ENCODE assay signal across 8 cellular contexts in the genomic region with DNA sequence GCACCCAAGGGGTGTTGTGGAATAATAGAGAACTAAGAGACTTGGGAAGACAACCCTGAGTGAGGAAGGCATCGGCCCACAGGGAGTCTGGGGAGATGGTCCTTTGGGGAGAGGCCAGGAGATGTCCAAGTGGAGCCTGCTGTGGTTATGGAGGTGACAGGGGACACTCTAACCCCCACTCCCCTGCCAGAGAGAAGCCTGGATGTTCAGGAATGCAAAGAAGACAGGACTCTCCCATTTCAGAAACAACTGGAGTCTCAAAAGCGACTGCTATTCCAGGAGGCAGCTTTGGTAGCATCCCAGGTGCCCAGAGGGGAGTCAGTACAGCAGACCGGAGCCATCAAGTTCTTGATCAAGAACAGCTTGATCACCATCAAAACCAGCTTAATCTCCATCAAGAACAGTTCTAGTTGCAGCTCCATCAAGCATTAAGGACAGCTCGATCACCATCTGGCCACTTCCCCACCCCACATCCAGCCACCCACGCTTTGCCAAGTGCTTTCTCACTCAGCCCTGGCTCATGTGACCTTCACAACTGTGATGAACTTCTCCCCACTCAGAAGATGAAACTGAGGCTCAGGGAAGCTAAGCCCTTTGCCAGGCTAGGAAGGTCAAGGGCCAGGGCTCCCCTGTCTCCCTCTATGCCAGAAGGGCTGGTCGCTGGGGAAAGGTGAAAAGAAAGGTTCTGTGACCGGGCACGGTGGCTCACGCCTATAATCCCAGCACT. TPM values are rescaled to one million over a fixed set of nuclear protein-coding genes. Genes with fewer than 3 reads are reported as not detected.
A peak's percentile ranks its signal among the peaks of the same experiment; 100 is the strongest.
DNase-seq lines count a peak whose midpoint lies in the region; TF ChIP-seq lines count a peak whose summit lies in the region.

No MANE protein-coding gene starts in this region.

- H3K36me3 ChIP-seq in CD4-positive, alpha-beta memory T cell (ENCODE audit: insufficient read depth, low read length), result peaks cover 37% of the 10 kb centered on the region
- H3K36me3 ChIP-seq in KOPT-K1 (ENCODE audit: insufficient read depth, low read length), result no peaks in the 10 kb centered on the region
- H3K36me3 ChIP-seq in neutrophil, result peaks cover 19% of the 10 kb centered on the region
- no peaks in the 10 kb centered on the region for H3K36me3 ChIP-seq in ascending aorta

- no peaks in the 10 kb centered on the region for H3K9me3 ChIP-seq in CD4-positive, alpha-beta memory T cell (ENCODE audit: control insufficient read depth in 1 of 2, low read length in 2 of 2)
- H3K9me3 ChIP-seq in KOPT-K1 (ENCODE audit: insufficient read depth, low read length, poor library complexity, severe bottlenecking), result no peaks in the 10 kb centered on the region
- no peaks in the 10 kb centered on the region for H3K9me3 ChIP-seq in neutrophil
- no peaks in the 10 kb centered on the region for H3K9me3 ChIP-seq in ascending aorta

- H3K4me1 Mint-ChIP-seq in CD4-positive, alpha-beta memory T cell, result peaks cover 48 to 93% (median 67%) of the 10 kb centered on the region in 4 donors
- H3K4me1 Mint-ChIP-seq in activated naive CD8-positive, alpha-beta T cell treated with anti-CD3 and anti-CD28 coated beads for 36 hours, result peaks cover 58% of the 10 kb centered on the region

- H3K36me3 Mint-ChIP-seq in CD4-positive, alpha-beta memory T cell, result peaks cover 49 to 52% of the 10 kb centered on the region in 2 donors
- peaks cover 33% of the 10 kb centered on the region for H3K36me3 Mint-ChIP-seq in activated naive CD8-positive, alpha-beta T cell treated with anti-CD3 and anti-CD28 coated beads for 36 hours

- no peaks in the 10 kb centered on the region for H3K27me3 Mint-ChIP-seq in CD4-positive, alpha-beta memory T cell
- H3K27me3 Mint-ChIP-seq in activated naive CD8-positive, alpha-beta T cell treated with anti-CD3 and anti-CD28 coated beads for 36 hours, result no peaks in the 10 kb centered on the region

- CTCF ChIA-PET in CD4-positive, alpha-beta memory T cell (lab: Charles Lee; ENCODE audit: partially characterized antibody), result interaction anchor here (0.7 to 25.6 kb wide), 14 partner anchors 10 to 220 kb away, joined by 3 to 1027 read pairs (median 6); a partner anchor contains a TSS

- H3K4me3 ChIP-seq in CD4-positive, alpha-beta memory T cell (ENCODE audit: low read length in 2 of 2), result peak overlapping the region; percentile 94 to 99
- no peak overlapping the region for H3K4me3 ChIP-seq in neutrophil (ENCODE audit: low read depth in 1 of 2, low read length in 1 of 2)
- peak overlapping the region in 1 of 2 donors; percentile 4 for H3K4me3 ChIP-seq in ascending aorta

- peak overlapping the region; percentile 93 to 100 (median 96) for H3K4me3 Mint-ChIP-seq in CD4-positive, alpha-beta memory T cell
- H3K4me3 Mint-ChIP-seq in activated naive CD8-positive, alpha-beta T cell treated with anti-CD3 and anti-CD28 coated beads for 36 hours, result peak overlapping the region; percentile 94

- DNase-seq in CD4-positive, alpha-beta memory T cell, result no peak
- DNase-seq in activated naive CD8-positive, alpha-beta T cell treated with anti-CD3 and anti-CD28 coated beads for 36 hours, result peak; percentile 64
- DNase-seq in RKO (ENCODE audit: low spot score) (no peak), NCI-H146 (lab: John Stamatoyannopoulos, UW) (no peak), DMS153 (lab: John Stamatoyannopoulos, UW) (no peak), ascending aorta (ENCODE audit: low spot score in 2 of 2) (no peak)

- H3K9me3 Mint-ChIP-seq in CD4-positive, alpha-beta memory T cell, result no peaks in the 10 kb centered on the region
- no peaks in the 10 kb centered on the region for H3K9me3 Mint-ChIP-seq in activated naive CD8-positive, alpha-beta T cell treated with anti-CD3 and anti-CD28 coated beads for 36 hours

- POLR2A ChIA-PET in CD4-positive, alpha-beta memory T cell (lab: Charles Lee; ENCODE audit: partially characterized antibody), result interaction anchor here (0.6 to 33.0 kb wide), 26 partner anchors 14 to 683 kb away, joined by 3 to 3358 read pairs (median 4); a partner anchor contains a TSS

- no peaks in the 10 kb centered on the region for H3K27me3 ChIP-seq in CD4-positive, alpha-beta memory T cell (ENCODE audit: insufficient read depth, low read length)
- no peaks in the 10 kb centered on the region for H3K27me3 ChIP-seq in neutrophil
- H3K27me3 ChIP-seq in ascending aorta, result no peaks in the 10 kb centered on the region

- H3K27ac Mint-ChIP-seq in CD4-positive, alpha-beta memory T cell, result peak overlapping the region; percentile 83 to 97 (median 93)
- H3K27ac Mint-ChIP-seq in activated naive CD8-positive, alpha-beta T cell treated with anti-CD3 and anti-CD28 coated beads for 36 hours, result peak overlapping the region; percentile 97

- peak overlapping the region; percentile 69 for H3K27ac ChIP-seq in CD4-positive, alpha-beta memory T cell (ENCODE audit: low read depth, low read length)
- H3K27ac ChIP-seq in KOPT-K1 (ENCODE audit: low read depth, low read length, poor library complexity, severe bottlenecking) (peak overlapping the region; percentile 85), neutrophil (peak overlapping the region; percentile 60), ascending aorta (no peak overlapping the region)

- peaks cover 78% of the 10 kb centered on the region for H3K4me1 ChIP-seq in CD4-positive, alpha-beta memory T cell (ENCODE audit: insufficient read depth, low read length)
- H3K4me1 ChIP-seq in neutrophil (ENCODE audit: control insufficient read depth in 1 of 2, insufficient read depth in 1 of 2, low read depth in 1 of 2, low read length in 1 of 2) (peaks cover 64 to 75% of the 10 kb centered on the region in 2 experiments), ascending aorta (peaks cover 0 to 3% of the 10 kb centered on the region in 2 donors)

- TF ChIP-seq CTCF in neutrophil (IDR thresholded peaks at IDR 0.05) (no peak), ascending aorta (IDR thresholded peaks at IDR 0.05) (no peak)

- intact Hi-C loops in CD4-positive, alpha-beta memory T cell (cut with micrococcal nuclease), result no loop called here
- intact Hi-C loops in ascending aorta (cut with DNase I), result no loop called here

RNA-seq across cellular contexts. Expression of a gene that starts 0.7 kb away (rescaled TPM):
- total RNA-seq in CD4-positive, alpha-beta memory T cell, result 1,000 to 10,000 TPM; 1,302 to 1,324 TPM
- polyA plus RNA-seq in CD4-positive, alpha-beta memory T cell, result over 10,000 TPM in 1 of 2 donors, 1,000 to 10,000 TPM in 1; 8,660 to 12,303 TPM
- 100 to 1,000 TPM; 263 to 278 TPM for total RNA-seq in activated naive CD8-positive, alpha-beta T cell treated with anti-CD3 and anti-CD28 coated beads for 36 hours
- not detected for total RNA-seq in ascending aorta

RNA-seq across cellular contexts. Expression of a gene that starts 12.1 kb away (rescaled TPM):
- total RNA-seq in CD4-positive, alpha-beta memory T cell, result 100 to 1,000 TPM; 115 to 117 TPM
- polyA plus RNA-seq in CD4-positive, alpha-beta memory T cell, result 10 to 100 TPM; 13.3 to 17.4 TPM
- 10 to 100 TPM; 30.5 to 31.7 TPM for total RNA-seq in activated naive CD8-positive, alpha-beta T cell treated with anti-CD3 and anti-CD28 coated beads for 36 hours
- 14.5 TPM for total RNA-seq in ascending aorta

RNA-seq across cellular contexts. Expression of a gene that starts 35.4 kb away (rescaled TPM):
- total RNA-seq in CD4-positive, alpha-beta memory T cell, result 1 to 10 TPM; 5.7 to 6.7 TPM
- 1 to 10 TPM in 1 of 2 donors, under 1 TPM in 1; 0.27 to 3.8 TPM for polyA plus RNA-seq in CD4-positive, alpha-beta memory T cell
- 1 to 10 TPM; 4.9 to 5.1 TPM for total RNA-seq in activated naive CD8-positive, alpha-beta T cell treated with anti-CD3 and anti-CD28 coated beads for 36 hours
- not detected for total RNA-seq in ascending aorta

RNA-seq across cellular contexts. Expression of a gene that starts 38.6 kb away (rescaled TPM):
- total RNA-seq in CD4-positive, alpha-beta memory T cell, result 100 to 1,000 TPM; 293 to 305 TPM
- 1,000 to 10,000 TPM in 1 of 2 donors, 100 to 1,000 TPM in 1; 979 to 1,531 TPM for polyA plus RNA-seq in CD4-positive, alpha-beta memory T cell
- 100 to 1,000 TPM; 292 to 295 TPM for total RNA-seq in activated naive CD8-positive, alpha-beta T cell treated with anti-CD3 and anti-CD28 coated beads for 36 hours
- total RNA-seq in ascending aorta, result 228 TPM

RNA-seq across cellular contexts. Expression of a gene that starts 54.0 kb away (rescaled TPM):
- total RNA-seq in CD4-positive, alpha-beta memory T cell, result not detected
- under 1 TPM; 0.49 to 0.63 TPM for polyA plus RNA-seq in CD4-positive, alpha-beta memory T cell
- total RNA-seq in activated naive CD8-positive, alpha-beta T cell treated with anti-CD3 and anti-CD28 coated beads for 36 hours, result under 1 TPM; 0.27 to 0.32 TPM
- total RNA-seq in ascending aorta, result not detected

Comparison
In these comparisons a context has a peak if more than half of its experiments do, and no peak if none do; other contexts are left out.
1. H3K27ac ChIP-seq: peak in CD4-positive, alpha-beta memory T cell (single experiment), KOPT-K1 (single experiment) and neutrophil (single experiment); none in ascending aorta (0 of 2).
2. H3K4me3 ChIP-seq: peak in CD4-positive, alpha-beta memory T cell (2 of 2); none in neutrophil (0 of 2).
3. RNA of a gene that starts 0.7 kb away (total RNA-seq): 1,302 to 1,324 TPM in CD4-positive, alpha-beta memory T cell and 263 to 278 TPM in activated naive CD8-positive, alpha-beta T cell treated with anti-CD3 and anti-CD28 coated beads for 36 hours; not detected in ascending aorta (single experiment); every median in the first group is over 100 times any median in the second.